Comparison of ENCODE assay signal across 17 cellular contexts in genomic region chr2:97730245-97730644, GRCh38. TPM values are rescaled to one million over a fixed set of nuclear protein-coding genes. Genes with fewer than 3 reads are reported as not detected.
A peak's percentile ranks its signal among the peaks of the same experiment; 100 is the strongest.
DNase-seq lines count a peak whose midpoint lies in the region; ATAC-seq and TF ChIP-seq lines count a peak whose summit lies in the region.
"Had no signal": no experiment of that assay in that cellular context is flagged by ENCODE, and none has a peak within 500 bp of the region (broad histone marks: within the 10 kb centered on the region; RNA-seq: fewer than 3 reads in every experiment).

No MANE protein-coding gene starts in this region.

- H3K4me1 ChIP-seq in PC-3 (ENCODE audit: insufficient read depth, low read length): peaks cover 9% of the 10 kb centered on the region
- H3K4me1 ChIP-seq in stomach: peaks cover 0 to 8% (median 3%) of the 10 kb centered on the region in 4 donors
- H3K4me1 ChIP-seq: psoas muscle, vagina had no signal

- no peak for TF ChIP-seq EP300 in stomach (IDR thresholded peaks at IDR 0.05)

- CTCF ChIA-PET in PC-3 (lab: Charles Lee): no interaction called here

- H3K36me3 ChIP-seq in PC-3 (ENCODE audit: low read depth, low read length) (no peaks in the 10 kb centered on the region), stomach (no peaks in the 10 kb centered on the region)
- H3K36me3 ChIP-seq: vagina had no signal

- TF ChIP-seq CTCF in PC-3 (conservative IDR thresholded peaks at IDR 0.05; ENCODE audit: low read depth, low read length) (no peak), stomach (IDR thresholded peaks at IDR 0.05) (no peak)

- TF ChIP-seq POLR2A in stomach (IDR thresholded peaks at IDR 0.05): no peak

- H3K4me2 ChIP-seq in PC-3 (ENCODE audit: low read length): no peak overlapping the region

- H3K27ac ChIP-seq in PC-3 (ENCODE audit: low read length) (no peak overlapping the region), epithelial cell of prostate (no peak overlapping the region), stomach (no peak overlapping the region)
- H3K27ac ChIP-seq: coronary artery, psoas muscle, vagina had no signal

- ATAC-seq in PC-3 (no peak), sciatic nerve (no peak), GM19035 (IDR thresholded peaks at IDR 0.05; ENCODE audit: unreplicated experiment) (no peak)
- ATAC-seq: Panc1; psoas muscle; stimulated activated memory B cell treated with anti-CD40 and anti-IgM and Interleukin-4, amounts not matched to agents 10 μg/mL and 1 μg/mL and 100 μg/mL, for 72 hours had no signal

- H3K9me3 ChIP-seq in PC-3 (ENCODE audit: low read length) (no peaks in the 10 kb centered on the region), stomach (peaks cover 7 to 16% (median 10%) of the 10 kb centered on the region in 4 donors)
- H3K9me3 ChIP-seq: vagina had no signal

- peak; percentile 5 for DNase-seq in activated naive CD4-positive, alpha-beta T cell treated with anti-CD3 and anti-CD28 coated beads, Interleukin-2, amount 50 U/mL, for 16 hours
- no peak for DNase-seq in activated naive CD4-positive, alpha-beta T cell (lab: John Stamatoyannopoulos, UW)
- DNase-seq in PC-3 (peak; percentile 7), epithelial cell of prostate (ENCODE audit: low read depth, low spot score) (peak; percentile 60), sciatic nerve (ENCODE audit: low spot score) (peak; percentile 8), stomach (no peak)
- no peak for DNase-seq in effector CD4-positive, alpha-beta T cell
- DNase-seq: activated naive CD4-positive, alpha-beta T cell treated with Interleukin-2 at 50 U/mL for 16 hours; GDM1; psoas muscle; stimulated activated CD4-positive, alpha-beta T cell treated with anti-CD3 and anti-CD28 coated beads, Interleukin-4, amount 100 ng/mL, for 1 hour had no signal

- H2AFZ ChIP-seq in PC-3 (ENCODE audit: low read length): no peak overlapping the region

- H3K9ac ChIP-seq in PC-3 (ENCODE audit: low read length): no peak overlapping the region

- H3F3A ChIP-seq in PC-3 (ENCODE audit: low read length, unreplicated experiment): no peaks in the 10 kb centered on the region

- 86 to 100% (median 93%) methylated on average over 1 of the region's 1 CpG for WGBS in stomach, 5 donors

- POLR2A ChIA-PET in PC-3 (lab: Charles Lee; ENCODE audit: unreplicated experiment): no interaction called here

- no peak overlapping the region for H3K4me3 ChIP-seq in PC-3 (ENCODE audit: low read length)
- H3K4me3 ChIP-seq in stomach: no peak overlapping the region
- H3K4me3 ChIP-seq: coronary artery, psoas muscle, vagina had no signal

- H3K27me3 ChIP-seq in PC-3 (ENCODE audit: low read length) (no peaks in the 10 kb centered on the region), stomach (no peaks in the 10 kb centered on the region)
- H3K27me3 ChIP-seq: vagina had no signal

- H3K9me2 ChIP-seq in PC-3 (replicated peaks; ENCODE audit: low read length): no peaks in the 10 kb centered on the region

- H4K20me1 ChIP-seq in PC-3 (ENCODE audit: low read length): no peaks in the 10 kb centered on the region

- BruUV-seq in PC-3 (replicated peaks; lab: Mats Ljungman, UMichigan): no TSS peak

- intact Hi-C loops in PC-3 (cut with micrococcal nuclease) (no loop called here), sciatic nerve (cut with DNase I) (no loop called here), stomach (cut with DNase I; ENCODE audit: low total_unique reads) (no loop called here)

- no peaks in the 10 kb centered on the region for H3K79me2 ChIP-seq in PC-3 (ENCODE audit: low read length)

RNA-seq across cellular contexts. Expression of gene ZAP70, which starts 16.9 kb away (rescaled TPM):
- total RNA-seq in PC-3 (2014; rRNA removed) (not detected in 2 replicates), sciatic nerve (4.5 TPM), stomach (10 to 100 TPM in 3 of 5 donors, 1 to 10 TPM in 2; 3.3 to 78.2 (median 19.2) TPM)
- polyA plus RNA-seq in stomach: 1 to 10 TPM; 1.1 to 2.8 (median 2.1) TPM
- total RNA-seq: H4 had no signal

Comparison
In these comparisons a context has a peak if more than half of its experiments do, and no peak if none do; other contexts are left out.
1. DNase-seq: peak in activated naive CD4-positive, alpha-beta T cell treated with anti-CD3 and anti-CD28 coated beads, Interleukin-2, amount 50 U/mL, for 16 hours (single experiment), PC-3 (single experiment), epithelial cell of prostate (single experiment) and sciatic nerve (single experiment); none in activated naive CD4-positive, alpha-beta T cell (0 of 4), stomach (single experiment) and effector CD4-positive, alpha-beta T cell (single experiment).